In the genomic region with DNA sequence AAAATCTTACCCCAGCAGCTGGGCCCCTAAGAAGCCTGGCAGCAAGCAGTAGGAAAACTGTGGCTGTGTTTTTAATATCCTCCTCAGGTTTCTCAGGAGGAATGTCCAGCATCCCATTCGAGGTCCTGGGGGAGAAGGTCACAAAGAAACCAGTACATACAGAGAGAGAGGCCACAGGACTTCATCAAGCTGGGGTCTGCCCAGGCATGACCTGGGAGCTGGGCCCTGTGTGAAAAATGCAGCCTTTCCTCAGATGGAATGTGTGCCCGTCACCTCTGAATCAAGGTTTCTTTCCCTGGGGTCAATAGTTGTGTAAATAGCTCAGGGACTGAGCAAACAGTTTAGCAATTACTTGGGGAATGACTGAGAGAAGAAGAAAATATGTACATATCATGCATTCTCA, we compare ENCODE assay signal across 1 cellular context.
A peak's percentile ranks its signal among the peaks of the same experiment; 100 is the strongest.
TF ChIP-seq lines count a peak whose summit lies in the region.

No MANE protein-coding gene starts in this region.

TF ChIP-seq in HepG2, 621 proteins besides CTCF, POLR2A, EP300 and RAD21 (continued from another document and continues in another):
- TF ChIP-seq, protein P1, sequence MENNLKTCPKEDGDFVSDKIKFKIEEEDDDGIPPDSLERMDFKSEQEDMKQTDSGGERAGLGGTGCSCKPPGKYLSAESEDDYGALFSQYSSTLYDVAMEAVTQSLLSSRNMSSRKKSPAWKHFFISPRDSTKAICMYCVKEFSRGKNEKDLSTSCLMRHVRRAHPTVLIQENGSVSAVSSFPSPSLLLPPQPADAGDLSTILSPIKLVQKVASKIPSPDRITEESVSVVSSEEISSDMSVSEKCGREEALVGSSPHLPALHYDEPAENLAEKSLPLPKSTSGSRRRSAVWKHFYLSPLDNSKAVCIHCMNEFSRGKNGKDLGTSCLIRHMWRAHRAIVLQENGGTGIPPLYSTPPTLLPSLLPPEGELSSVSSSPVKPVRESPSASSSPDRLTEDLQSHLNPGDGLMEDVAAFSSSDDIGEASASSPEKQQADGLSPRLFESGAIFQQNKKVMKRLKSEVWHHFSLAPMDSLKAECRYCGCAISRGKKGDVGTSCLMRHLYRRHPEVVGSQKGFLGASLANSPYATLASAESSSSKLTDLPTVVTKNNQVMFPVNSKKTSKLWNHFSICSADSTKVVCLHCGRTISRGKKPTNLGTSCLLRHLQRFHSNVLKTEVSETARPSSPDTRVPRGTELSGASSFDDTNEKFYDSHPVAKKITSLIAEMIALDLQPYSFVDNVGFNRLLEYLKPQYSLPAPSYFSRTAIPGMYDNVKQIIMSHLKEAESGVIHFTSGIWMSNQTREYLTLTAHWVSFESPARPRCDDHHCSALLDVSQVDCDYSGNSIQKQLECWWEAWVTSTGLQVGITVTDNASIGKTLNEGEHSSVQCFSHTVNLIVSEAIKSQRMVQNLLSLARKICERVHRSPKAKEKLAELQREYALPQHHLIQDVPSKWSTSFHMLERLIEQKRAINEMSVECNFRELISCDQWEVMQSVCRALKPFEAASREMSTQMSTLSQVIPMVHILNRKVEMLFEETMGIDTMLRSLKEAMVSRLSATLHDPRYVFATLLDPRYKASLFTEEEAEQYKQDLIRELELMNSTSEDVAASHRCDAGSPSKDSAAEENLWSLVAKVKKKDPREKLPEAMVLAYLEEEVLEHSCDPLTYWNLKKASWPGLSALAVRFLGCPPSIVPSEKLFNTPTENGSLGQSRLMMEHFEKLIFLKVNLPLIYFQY (CRISPR knock-in tag; IDR thresholded peaks at IDR 0.05; ENCODE audit: borderline replicate concordance): 0 out of 2 replicates have a peak, but pooled peaks have one; percentile 40
- TF ChIP-seq REXO4 (CRISPR knock-in tag; IDR thresholded peaks at IDR 0.05; ENCODE audit: borderline replicate concordance) (no peak), ZSCAN20 (CRISPR knock-in tag; IDR thresholded peaks at IDR 0.05; ENCODE audit: borderline replicate concordance) (no peak), SP2 (CRISPR knock-in tag; IDR thresholded peaks at IDR 0.05) (no peak), ZSCAN30 (CRISPR knock-in tag; IDR thresholded peaks at IDR 0.05) (no peak), POLR2G (IDR thresholded peaks at IDR 0.05; ENCODE audit: low read depth, low read length) (no peak), HHEX (CRISPR knock-in tag; IDR thresholded peaks at IDR 0.05) (peak; percentile 90), HDAC2 (CRISPR knock-in tag; IDR thresholded peaks at IDR 0.05) (peak; percentile 98), XRCC5 (optimal IDR thresholded peaks at IDR 0.05; ENCODE audit: low read length) (peak; percentile 18), MTA3 (CRISPR knock-in tag; IDR thresholded peaks at IDR 0.05) (no peak), ZSCAN29 (CRISPR knock-in tag; conservative IDR thresholded peaks at IDR 0.05) (no peak), ZNF660 (CRISPR knock-in tag; IDR thresholded peaks at IDR 0.05; ENCODE audit: borderline replicate concordance, low read depth) (no peak), ATF7-NPFF (CRISPR knock-in tag; IDR thresholded peaks at IDR 0.05; ENCODE audit: low read depth) (no peak), KAT7 (CRISPR knock-in tag; IDR thresholded peaks at IDR 0.05; ENCODE audit: borderline replicate concordance) (no peak), FOXK2 (IDR thresholded peaks at IDR 0.05) (0 out of 2 replicates have a peak, but pooled peaks have one; percentile 32), KDM5A (IDR thresholded peaks at IDR 0.05; ENCODE audit: borderline replicate concordance, low read length) (no peak), ZNF235 (CRISPR knock-in tag; IDR thresholded peaks at IDR 0.05; ENCODE audit: borderline replicate concordance) (no peak), ZNF530 (CRISPR knock-in tag; IDR thresholded peaks at IDR 0.05; ENCODE audit: low read depth) (no peak), ZNF776 (CRISPR knock-in tag; IDR thresholded peaks at IDR 0.05) (no peak), SIX4 (CRISPR knock-in tag; IDR thresholded peaks at IDR 0.05) (peak; percentile 71; the same call in 1 of the 2 replicates), KLF9 (CRISPR knock-in tag; IDR thresholded peaks at IDR 0.05; ENCODE audit: low read depth) (no peak), BRD4 (CRISPR knock-in tag; IDR thresholded peaks at IDR 0.05) (no peak), SMAD9 (CRISPR knock-in tag; IDR thresholded peaks at IDR 0.05) (no peak), ARNTL (CRISPR knock-in tag; IDR thresholded peaks at IDR 0.05) (no peak), ZFP1 (CRISPR knock-in tag; IDR thresholded peaks at IDR 0.05) (peak; percentile 81; the same call in 1 of the 2 replicates), RARA (CRISPR knock-in tag; IDR thresholded peaks at IDR 0.05) (peak; percentile 96), ZBTB8A (CRISPR knock-in tag; IDR thresholded peaks at IDR 0.05; ENCODE audit: borderline replicate concordance, low read depth) (no peak), SMARCE1 (IDR thresholded peaks at IDR 0.05; ENCODE audit: borderline replicate concordance) (peak; percentile 40; the same call in 1 of the 2 replicates), SRSF4 (IDR thresholded peaks at IDR 0.05; ENCODE audit: low read depth, low read length, poor library complexity, severe bottlenecking) (no peak), MEIS2 (CRISPR knock-in tag; IDR thresholded peaks at IDR 0.05) (0 out of 2 replicates have a peak, but pooled peaks have one; percentile 15), ZNF496 (CRISPR knock-in tag; IDR thresholded peaks at IDR 0.05; ENCODE audit: insufficient replicate concordance) (no peak), SNAI1 (CRISPR knock-in tag; IDR thresholded peaks at IDR 0.05; ENCODE audit: borderline replicate concordance) (no peak)
- TF ChIP-seq, protein P2, sequence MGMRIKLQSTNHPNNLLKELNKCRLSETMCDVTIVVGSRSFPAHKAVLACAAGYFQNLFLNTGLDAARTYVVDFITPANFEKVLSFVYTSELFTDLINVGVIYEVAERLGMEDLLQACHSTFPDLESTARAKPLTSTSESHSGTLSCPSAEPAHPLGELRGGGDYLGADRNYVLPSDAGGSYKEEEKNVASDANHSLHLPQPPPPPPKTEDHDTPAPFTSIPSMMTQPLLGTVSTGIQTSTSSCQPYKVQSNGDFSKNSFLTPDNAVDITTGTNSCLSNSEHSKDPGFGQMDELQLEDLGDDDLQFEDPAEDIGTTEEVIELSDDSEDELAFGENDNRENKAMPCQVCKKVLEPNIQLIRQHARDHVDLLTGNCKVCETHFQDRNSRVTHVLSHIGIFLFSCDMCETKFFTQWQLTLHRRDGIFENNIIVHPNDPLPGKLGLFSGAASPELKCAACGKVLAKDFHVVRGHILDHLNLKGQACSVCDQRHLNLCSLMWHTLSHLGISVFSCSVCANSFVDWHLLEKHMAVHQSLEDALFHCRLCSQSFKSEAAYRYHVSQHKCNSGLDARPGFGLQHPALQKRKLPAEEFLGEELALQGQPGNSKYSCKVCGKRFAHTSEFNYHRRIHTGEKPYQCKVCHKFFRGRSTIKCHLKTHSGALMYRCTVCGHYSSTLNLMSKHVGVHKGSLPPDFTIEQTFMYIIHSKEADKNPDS (CRISPR knock-in tag; IDR thresholded peaks at IDR 0.05): no peak
- TF ChIP-seq, protein P3, sequence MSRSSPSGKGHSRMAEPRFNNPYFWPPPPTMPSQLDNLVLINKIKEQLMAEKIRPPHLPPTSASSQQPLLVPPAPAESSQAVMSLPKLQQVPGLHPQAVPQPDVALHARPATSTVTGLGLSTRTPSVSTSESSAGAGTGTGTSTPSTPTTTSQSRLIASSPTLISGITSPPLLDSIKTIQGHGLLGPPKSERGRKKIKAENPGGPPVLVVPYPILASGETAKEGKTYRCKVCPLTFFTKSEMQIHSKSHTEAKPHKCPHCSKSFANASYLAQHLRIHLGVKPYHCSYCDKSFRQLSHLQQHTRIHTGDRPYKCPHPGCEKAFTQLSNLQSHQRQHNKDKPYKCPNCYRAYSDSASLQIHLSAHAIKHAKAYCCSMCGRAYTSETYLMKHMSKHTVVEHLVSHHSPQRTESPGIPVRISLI (CRISPR knock-in tag; IDR thresholded peaks at IDR 0.05; ENCODE audit: borderline replicate concordance): peak; percentile 19; the same call in 1 of the 2 replicates
- TF ChIP-seq, protein P4, sequence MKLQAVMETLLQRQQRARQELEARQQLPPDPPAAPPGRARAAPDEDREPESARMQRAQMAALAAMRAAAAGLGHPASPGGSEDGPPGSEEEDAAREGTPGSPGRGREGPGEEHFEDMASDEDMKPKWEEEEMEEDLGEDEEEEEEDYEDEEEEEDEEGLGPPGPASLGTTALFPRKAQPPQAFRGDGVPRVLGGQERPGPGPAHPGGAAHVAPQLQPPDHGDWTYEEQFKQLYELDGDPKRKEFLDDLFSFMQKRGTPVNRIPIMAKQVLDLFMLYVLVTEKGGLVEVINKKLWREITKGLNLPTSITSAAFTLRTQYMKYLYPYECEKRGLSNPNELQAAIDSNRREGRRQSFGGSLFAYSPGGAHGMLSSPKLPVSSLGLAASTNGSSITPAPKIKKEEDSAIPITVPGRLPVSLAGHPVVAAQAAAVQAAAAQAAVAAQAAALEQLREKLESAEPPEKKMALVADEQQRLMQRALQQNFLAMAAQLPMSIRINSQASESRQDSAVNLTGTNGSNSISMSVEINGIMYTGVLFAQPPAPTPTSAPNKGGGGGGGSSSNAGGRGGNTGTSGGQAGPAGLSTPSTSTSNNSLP (IDR thresholded peaks at IDR 0.05; ENCODE audit: low read depth, low read length): peak; percentile 90
- TF ChIP-seq, protein P5, sequence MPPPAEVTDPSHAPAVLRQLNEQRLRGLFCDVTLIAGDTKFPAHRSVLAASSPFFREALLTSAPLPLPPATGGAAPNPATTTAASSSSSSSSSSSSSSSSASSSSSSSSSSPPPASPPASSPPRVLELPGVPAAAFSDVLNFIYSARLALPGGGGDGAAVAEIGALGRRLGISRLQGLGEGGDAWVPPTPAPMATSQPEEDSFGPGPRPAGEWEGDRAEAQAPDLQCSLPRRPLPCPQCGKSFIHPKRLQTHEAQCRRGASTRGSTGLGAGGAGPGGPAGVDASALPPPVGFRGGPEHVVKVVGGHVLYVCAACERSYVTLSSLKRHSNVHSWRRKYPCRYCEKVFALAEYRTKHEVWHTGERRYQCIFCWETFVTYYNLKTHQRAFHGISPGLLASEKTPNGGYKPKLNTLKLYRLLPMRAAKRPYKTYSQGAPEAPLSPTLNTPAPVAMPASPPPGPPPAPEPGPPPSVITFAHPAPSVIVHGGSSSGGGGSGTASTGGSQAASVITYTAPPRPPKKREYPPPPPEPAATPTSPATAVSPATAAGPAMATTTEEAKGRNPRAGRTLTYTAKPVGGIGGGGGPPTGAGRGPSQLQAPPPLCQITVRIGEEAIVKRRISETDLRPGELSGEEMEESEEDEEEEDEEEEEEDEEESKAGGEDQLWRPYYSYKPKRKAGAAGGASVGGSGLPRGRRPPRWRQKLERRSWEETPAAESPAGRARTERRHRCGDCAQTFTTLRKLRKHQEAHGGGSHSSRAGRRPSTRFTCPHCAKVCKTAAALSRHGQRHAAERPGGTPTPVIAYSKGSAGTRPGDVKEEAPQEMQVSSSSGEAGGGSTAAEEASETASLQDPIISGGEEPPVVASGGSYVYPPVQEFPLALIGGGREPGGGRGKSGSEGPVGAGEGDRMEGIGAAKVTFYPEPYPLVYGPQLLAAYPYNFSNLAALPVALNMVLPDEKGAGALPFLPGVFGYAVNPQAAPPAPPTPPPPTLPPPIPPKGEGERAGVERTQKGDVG (CRISPR knock-in tag; IDR thresholded peaks at IDR 0.05; ENCODE audit: borderline replicate concordance): no peak
- TF ChIP-seq, protein P6, sequence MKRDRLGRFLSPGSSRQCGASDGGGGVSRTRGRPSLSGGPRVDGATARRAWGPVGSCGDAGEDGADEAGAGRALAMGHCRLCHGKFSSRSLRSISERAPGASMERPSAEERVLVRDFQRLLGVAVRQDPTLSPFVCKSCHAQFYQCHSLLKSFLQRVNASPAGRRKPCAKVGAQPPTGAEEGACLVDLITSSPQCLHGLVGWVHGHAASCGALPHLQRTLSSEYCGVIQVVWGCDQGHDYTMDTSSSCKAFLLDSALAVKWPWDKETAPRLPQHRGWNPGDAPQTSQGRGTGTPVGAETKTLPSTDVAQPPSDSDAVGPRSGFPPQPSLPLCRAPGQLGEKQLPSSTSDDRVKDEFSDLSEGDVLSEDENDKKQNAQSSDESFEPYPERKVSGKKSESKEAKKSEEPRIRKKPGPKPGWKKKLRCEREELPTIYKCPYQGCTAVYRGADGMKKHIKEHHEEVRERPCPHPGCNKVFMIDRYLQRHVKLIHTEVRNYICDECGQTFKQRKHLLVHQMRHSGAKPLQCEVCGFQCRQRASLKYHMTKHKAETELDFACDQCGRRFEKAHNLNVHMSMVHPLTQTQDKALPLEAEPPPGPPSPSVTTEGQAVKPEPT (CRISPR knock-in tag; IDR thresholded peaks at IDR 0.05; ENCODE audit: low read depth): no peak
- TF ChIP-seq, protein P7, sequence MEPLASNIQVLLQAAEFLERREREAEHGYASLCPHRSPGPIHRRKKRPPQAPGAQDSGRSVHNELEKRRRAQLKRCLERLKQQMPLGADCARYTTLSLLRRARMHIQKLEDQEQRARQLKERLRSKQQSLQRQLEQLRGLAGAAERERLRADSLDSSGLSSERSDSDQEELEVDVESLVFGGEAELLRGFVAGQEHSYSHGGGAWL (CRISPR knock-in tag; IDR thresholded peaks at IDR 0.05): no peak
